1 cellular context compared by ENCODE assay signal in genomic region chr17:75516255-75516618, GRCh38.
TF ChIP-seq lines count a peak whose summit lies in the region.

TSS of gene TSEN54 (plus strand) at chr17:75516528. CDS start at chr17:75516561, 33 bp downstream.

TF ChIP-seq in H1, 55 proteins besides CTCF, POLR2A, EP300 and RAD21:
- peak; percentile 53 for TF ChIP-seq KDM4A (IDR thresholded peaks at IDR 0.05; ENCODE audit: low read depth, low read length, severe bottlenecking)
- TF ChIP-seq HDAC2 (IDR thresholded peaks at IDR 0.05; ENCODE audit: borderline replicate concordance in 1 of 2, low read depth in 2 of 2, low read length in 2 of 2) = peak in 1 of 2 experiments; percentile 23; a peak in 1 of 4 replicates
- TF ChIP-seq ASH2L (IDR thresholded peaks at IDR 0.05; ENCODE audit: low read length) = peak; percentile 0
- TF ChIP-seq ATF3 (IDR thresholded peaks at IDR 0.05; ENCODE audit: insufficient read depth, low read depth, low read length) = no peak
- TF ChIP-seq TAF7 (optimal IDR thresholded peaks at IDR 0.05; ENCODE audit: borderline replicate concordance, low read depth, low read length) = no peak
- no peak for TF ChIP-seq CTBP2 (IDR thresholded peaks at IDR 0.05; ENCODE audit: borderline replicate concordance, insufficient read depth, insufficient read length, low read length)
- no peak; the same call in 1 of the 2 replicates for TF ChIP-seq TAF1 (IDR thresholded peaks at IDR 0.05; ENCODE audit: low read depth, low read length)
- TF ChIP-seq MAX (IDR thresholded peaks at IDR 0.05) = peak; percentile 63; the same call in 1 of the 2 replicates
- no peak for TF ChIP-seq NANOG (IDR thresholded peaks at IDR 0.05; ENCODE audit: insufficient read depth, low read depth, low read length, poor library complexity, severe bottlenecking)
- TF ChIP-seq FOSL1 (IDR thresholded peaks at IDR 0.05; ENCODE audit: insufficient read depth, low read depth, low read length) = peak; percentile 100
- TF ChIP-seq SRF (IDR thresholded peaks at IDR 0.05; ENCODE audit: low read depth, low read length) = no peak
- TF ChIP-seq SP4 (IDR thresholded peaks at IDR 0.05; ENCODE audit: low read length) = peak; percentile 54; the same call in 1 of the 2 replicates
- TF ChIP-seq EGR1 (IDR thresholded peaks at IDR 0.05; ENCODE audit: borderline replicate concordance, low read depth, low read length) = peak; percentile 94
- TF ChIP-seq SP1 (IDR thresholded peaks at IDR 0.05; ENCODE audit: low read depth, low read length) = peak; percentile 78
- TF ChIP-seq SIRT6 (IDR thresholded peaks at IDR 0.05; ENCODE audit: low read length) = no peak
- TF ChIP-seq ZNF274 (IDR thresholded peaks at IDR 0.05; ENCODE audit: borderline replicate concordance, extremely low read depth, low read length) = no peak
- TF ChIP-seq SP2 (IDR thresholded peaks at IDR 0.05; ENCODE audit: low read length) = no peak
- TF ChIP-seq SIN3A (conservative IDR thresholded peaks at IDR 0.05 in 1 of 2, IDR thresholded peaks at IDR 0.05 in 1 of 2; ENCODE audit: low read depth in 1 of 2, low read length in 2 of 2) = 0 out of 4 replicates have a peak, but pooled peaks of 1 of the 2 experiments have one; percentile 13
- TF ChIP-seq JUND (IDR thresholded peaks at IDR 0.05; ENCODE audit: low read length) = no peak
- no peak for TF ChIP-seq NRF1 (IDR thresholded peaks at IDR 0.05; ENCODE audit: low read depth, low read length)
- no peak for TF ChIP-seq SAP30 (IDR thresholded peaks at IDR 0.05; ENCODE audit: insufficient read depth, insufficient replicate concordance, low read length)
- TF ChIP-seq TEAD4 (IDR thresholded peaks at IDR 0.05; ENCODE audit: low read depth, low read length) = peak; percentile 74; the same call in 1 of the 2 replicates
- TF ChIP-seq CREB1 (IDR thresholded peaks at IDR 0.05) = peak; percentile 72
